ENCODE assay signal across 1 cellular context in the genomic region with DNA sequence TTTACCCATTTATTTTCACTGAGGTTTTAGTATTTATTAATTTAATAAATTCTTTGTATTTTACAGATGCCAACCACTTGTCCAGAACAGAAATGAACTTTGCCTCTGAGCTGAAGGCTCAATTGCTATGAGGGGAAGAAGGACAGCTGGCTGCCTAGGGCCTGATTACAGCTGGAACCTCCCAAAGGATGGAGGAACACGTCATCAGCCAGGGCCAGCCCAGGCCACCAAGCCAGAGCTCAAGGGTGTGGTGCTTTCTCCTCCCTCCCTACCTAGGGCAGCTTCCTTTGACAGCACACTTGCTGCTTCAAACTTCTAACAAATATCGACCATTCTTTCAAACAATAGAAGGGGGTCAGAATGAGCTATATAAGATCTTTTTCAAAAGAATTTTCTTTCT.
TF ChIP-seq lines count a peak whose summit lies in the region.

No MANE protein-coding gene starts in this region.

TF ChIP-seq in K562, 482 proteins besides CTCF, POLR2A, EP300 and RAD21 (continued from another document and continues in another):
- no peak for TF ChIP-seq EWSR1 (IDR thresholded peaks at IDR 0.05; ENCODE audit: borderline replicate concordance, low read depth, partially characterized antibody)
- TF ChIP-seq ZBED1 (IDR thresholded peaks at IDR 0.05), result no peak
- TF ChIP-seq, protein P1, sequence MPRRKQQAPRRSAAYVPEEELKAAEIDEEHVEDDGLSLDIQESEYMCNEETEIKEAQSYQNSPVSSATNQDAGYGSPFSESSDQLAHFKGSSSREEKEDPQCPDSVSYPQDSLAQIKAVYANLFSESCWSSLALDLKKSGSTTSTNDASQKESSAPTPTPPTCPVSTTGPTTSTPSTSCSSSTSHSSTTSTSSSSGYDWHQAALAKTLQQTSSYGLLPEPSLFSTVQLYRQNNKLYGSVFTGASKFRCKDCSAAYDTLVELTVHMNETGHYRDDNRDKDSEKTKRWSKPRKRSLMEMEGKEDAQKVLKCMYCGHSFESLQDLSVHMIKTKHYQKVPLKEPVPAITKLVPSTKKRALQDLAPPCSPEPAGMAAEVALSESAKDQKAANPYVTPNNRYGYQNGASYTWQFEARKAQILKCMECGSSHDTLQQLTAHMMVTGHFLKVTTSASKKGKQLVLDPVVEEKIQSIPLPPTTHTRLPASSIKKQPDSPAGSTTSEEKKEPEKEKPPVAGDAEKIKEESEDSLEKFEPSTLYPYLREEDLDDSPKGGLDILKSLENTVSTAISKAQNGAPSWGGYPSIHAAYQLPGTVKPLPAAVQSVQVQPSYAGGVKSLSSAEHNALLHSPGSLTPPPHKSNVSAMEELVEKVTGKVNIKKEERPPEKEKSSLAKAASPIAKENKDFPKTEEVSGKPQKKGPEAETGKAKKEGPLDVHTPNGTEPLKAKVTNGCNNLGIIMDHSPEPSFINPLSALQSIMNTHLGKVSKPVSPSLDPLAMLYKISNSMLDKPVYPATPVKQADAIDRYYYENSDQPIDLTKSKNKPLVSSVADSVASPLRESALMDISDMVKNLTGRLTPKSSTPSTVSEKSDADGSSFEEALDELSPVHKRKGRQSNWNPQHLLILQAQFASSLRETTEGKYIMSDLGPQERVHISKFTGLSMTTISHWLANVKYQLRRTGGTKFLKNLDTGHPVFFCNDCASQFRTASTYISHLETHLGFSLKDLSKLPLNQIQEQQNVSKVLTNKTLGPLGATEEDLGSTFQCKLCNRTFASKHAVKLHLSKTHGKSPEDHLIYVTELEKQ (CRISPR knock-in tag; IDR thresholded peaks at IDR 0.05), result no peak
- TF ChIP-seq CEBPG (CRISPR knock-in tag; IDR thresholded peaks at IDR 0.05), result no peak
- TF ChIP-seq CEBPG (tag; conservative IDR thresholded peaks at IDR 0.05 in 1 of 2, IDR thresholded peaks at IDR 0.05 in 1 of 2), result no peak
- no peak for TF ChIP-seq SNRNP70 (optimal IDR thresholded peaks at IDR 0.05; ENCODE audit: low read depth, low read length)
- no peak for TF ChIP-seq MAX (CRISPR knock-in tag; IDR thresholded peaks at IDR 0.05)
- TF ChIP-seq DACH1 (IDR thresholded peaks at IDR 0.05; ENCODE audit: partially characterized antibody), result peak; percentile 77
- peak; percentile 96 for TF ChIP-seq TFAP4 (CRISPR knock-in tag; IDR thresholded peaks at IDR 0.05; ENCODE audit: borderline replicate concordance)
- TF ChIP-seq CBX5 (IDR thresholded peaks at IDR 0.05; ENCODE audit: borderline replicate concordance, low read depth), result no peak
- TF ChIP-seq HNRNPLL (IDR thresholded peaks at IDR 0.05; ENCODE audit: low read depth, low read length, poor library complexity, severe bottlenecking), result no peak
- no peak for TF ChIP-seq CCNT2 (IDR thresholded peaks at IDR 0.05; ENCODE audit: borderline replicate concordance, extremely low read depth, insufficient read length, low read depth, low read length)
- TF ChIP-seq, protein P2, sequence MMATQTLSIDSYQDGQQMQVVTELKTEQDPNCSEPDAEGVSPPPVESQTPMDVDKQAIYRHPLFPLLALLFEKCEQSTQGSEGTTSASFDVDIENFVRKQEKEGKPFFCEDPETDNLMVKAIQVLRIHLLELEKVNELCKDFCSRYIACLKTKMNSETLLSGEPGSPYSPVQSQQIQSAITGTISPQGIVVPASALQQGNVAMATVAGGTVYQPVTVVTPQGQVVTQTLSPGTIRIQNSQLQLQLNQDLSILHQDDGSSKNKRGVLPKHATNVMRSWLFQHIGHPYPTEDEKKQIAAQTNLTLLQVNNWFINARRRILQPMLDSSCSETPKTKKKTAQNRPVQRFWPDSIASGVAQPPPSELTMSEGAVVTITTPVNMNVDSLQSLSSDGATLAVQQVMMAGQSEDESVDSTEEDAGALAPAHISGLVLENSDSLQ (IDR thresholded peaks at IDR 0.05), result peak; percentile 39; the same call in 1 of the 2 replicates
- TF ChIP-seq FOXA1 (IDR thresholded peaks at IDR 0.05; ENCODE audit: borderline replicate concordance), result no peak
- no peak for TF ChIP-seq SMAD2 (IDR thresholded peaks at IDR 0.05; ENCODE audit: low read depth, low read length)
- TF ChIP-seq RBM34 (IDR thresholded peaks at IDR 0.05; ENCODE audit: borderline replicate concordance, insufficient read depth, low read length), result no peak
- TF ChIP-seq, protein P3, sequence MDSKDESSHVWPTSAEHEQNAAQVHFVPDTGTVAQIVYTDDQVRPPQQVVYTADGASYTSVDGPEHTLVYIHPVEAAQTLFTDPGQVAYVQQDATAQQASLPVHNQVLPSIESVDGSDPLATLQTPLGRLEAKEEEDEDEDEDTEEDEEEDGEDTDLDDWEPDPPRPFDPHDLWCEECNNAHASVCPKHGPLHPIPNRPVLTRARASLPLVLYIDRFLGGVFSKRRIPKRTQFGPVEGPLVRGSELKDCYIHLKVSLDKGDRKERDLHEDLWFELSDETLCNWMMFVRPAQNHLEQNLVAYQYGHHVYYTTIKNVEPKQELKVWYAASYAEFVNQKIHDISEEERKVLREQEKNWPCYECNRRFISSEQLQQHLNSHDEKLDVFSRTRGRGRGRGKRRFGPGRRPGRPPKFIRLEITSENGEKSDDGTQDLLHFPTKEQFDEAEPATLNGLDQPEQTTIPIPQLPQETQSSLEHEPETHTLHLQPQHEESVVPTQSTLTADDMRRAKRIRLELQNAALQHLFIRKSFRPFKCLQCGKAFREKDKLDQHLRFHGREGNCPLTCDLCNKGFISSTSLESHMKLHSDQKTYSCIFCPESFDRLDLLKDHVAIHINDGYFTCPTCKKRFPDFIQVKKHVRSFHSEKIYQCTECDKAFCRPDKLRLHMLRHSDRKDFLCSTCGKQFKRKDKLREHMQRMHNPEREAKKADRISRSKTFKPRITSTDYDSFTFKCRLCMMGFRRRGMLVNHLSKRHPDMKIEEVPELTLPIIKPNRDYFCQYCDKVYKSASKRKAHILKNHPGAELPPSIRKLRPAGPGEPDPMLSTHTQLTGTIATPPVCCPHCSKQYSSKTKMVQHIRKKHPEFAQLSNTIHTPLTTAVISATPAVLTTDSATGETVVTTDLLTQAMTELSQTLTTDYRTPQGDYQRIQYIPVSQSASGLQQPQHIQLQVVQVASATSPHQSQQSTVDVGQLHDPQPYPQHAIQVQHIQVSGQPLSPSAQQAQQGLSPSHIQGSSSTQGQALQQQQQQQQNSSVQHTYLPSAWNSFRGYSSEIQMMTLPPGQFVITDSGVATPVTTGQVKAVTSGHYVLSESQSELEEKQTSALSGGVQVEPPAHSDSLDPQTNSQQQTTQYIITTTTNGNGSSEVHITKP (IDR thresholded peaks at IDR 0.05; ENCODE audit: partially characterized antibody), result peak; percentile 50
- TF ChIP-seq POLR2AphosphoS5 (IDR thresholded peaks at IDR 0.05; ENCODE audit: control insufficient read depth, insufficient read depth, low read depth, low read length), result no peak
- TF ChIP-seq PHB2 (IDR thresholded peaks at IDR 0.05; ENCODE audit: low read depth), result no peak
- TF ChIP-seq, protein P4, sequence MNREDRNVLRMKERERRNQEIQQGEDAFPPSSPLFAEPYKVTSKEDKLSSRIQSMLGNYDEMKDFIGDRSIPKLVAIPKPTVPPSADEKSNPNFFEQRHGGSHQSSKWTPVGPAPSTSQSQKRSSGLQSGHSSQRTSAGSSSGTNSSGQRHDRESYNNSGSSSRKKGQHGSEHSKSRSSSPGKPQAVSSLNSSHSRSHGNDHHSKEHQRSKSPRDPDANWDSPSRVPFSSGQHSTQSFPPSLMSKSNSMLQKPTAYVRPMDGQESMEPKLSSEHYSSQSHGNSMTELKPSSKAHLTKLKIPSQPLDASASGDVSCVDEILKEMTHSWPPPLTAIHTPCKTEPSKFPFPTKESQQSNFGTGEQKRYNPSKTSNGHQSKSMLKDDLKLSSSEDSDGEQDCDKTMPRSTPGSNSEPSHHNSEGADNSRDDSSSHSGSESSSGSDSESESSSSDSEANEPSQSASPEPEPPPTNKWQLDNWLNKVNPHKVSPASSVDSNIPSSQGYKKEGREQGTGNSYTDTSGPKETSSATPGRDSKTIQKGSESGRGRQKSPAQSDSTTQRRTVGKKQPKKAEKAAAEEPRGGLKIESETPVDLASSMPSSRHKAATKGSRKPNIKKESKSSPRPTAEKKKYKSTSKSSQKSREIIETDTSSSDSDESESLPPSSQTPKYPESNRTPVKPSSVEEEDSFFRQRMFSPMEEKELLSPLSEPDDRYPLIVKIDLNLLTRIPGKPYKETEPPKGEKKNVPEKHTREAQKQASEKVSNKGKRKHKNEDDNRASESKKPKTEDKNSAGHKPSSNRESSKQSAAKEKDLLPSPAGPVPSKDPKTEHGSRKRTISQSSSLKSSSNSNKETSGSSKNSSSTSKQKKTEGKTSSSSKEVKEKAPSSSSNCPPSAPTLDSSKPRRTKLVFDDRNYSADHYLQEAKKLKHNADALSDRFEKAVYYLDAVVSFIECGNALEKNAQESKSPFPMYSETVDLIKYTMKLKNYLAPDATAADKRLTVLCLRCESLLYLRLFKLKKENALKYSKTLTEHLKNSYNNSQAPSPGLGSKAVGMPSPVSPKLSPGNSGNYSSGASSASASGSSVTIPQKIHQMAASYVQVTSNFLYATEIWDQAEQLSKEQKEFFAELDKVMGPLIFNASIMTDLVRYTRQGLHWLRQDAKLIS (CRISPR knock-in tag; IDR thresholded peaks at IDR 0.05), result no peak
- TF ChIP-seq HCFC1 (IDR thresholded peaks at IDR 0.05; ENCODE audit: low read depth, low read length), result peak; percentile 62
- TF ChIP-seq SP2 (IDR thresholded peaks at IDR 0.05; ENCODE audit: extremely low read depth, low read depth, low read length, poor library complexity, severe bottlenecking), result no peak
- no peak for TF ChIP-seq ZFP36 (IDR thresholded peaks at IDR 0.05; ENCODE audit: low read depth, low read length, partially characterized antibody)
- TF ChIP-seq ZNF695 (CRISPR knock-in tag; IDR thresholded peaks at IDR 0.05), result no peak
- TF ChIP-seq, protein P5, sequence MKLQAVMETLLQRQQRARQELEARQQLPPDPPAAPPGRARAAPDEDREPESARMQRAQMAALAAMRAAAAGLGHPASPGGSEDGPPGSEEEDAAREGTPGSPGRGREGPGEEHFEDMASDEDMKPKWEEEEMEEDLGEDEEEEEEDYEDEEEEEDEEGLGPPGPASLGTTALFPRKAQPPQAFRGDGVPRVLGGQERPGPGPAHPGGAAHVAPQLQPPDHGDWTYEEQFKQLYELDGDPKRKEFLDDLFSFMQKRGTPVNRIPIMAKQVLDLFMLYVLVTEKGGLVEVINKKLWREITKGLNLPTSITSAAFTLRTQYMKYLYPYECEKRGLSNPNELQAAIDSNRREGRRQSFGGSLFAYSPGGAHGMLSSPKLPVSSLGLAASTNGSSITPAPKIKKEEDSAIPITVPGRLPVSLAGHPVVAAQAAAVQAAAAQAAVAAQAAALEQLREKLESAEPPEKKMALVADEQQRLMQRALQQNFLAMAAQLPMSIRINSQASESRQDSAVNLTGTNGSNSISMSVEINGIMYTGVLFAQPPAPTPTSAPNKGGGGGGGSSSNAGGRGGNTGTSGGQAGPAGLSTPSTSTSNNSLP (IDR thresholded peaks at IDR 0.05; ENCODE audit: borderline replicate concordance, low read depth, low read length), result no peak
- TF ChIP-seq TEAD2 (tag; IDR thresholded peaks at IDR 0.05), result no peak
- no peak for TF ChIP-seq E4F1 (CRISPR knock-in tag; IDR thresholded peaks at IDR 0.05; ENCODE audit: borderline replicate concordance)
- TF ChIP-seq, protein P6, sequence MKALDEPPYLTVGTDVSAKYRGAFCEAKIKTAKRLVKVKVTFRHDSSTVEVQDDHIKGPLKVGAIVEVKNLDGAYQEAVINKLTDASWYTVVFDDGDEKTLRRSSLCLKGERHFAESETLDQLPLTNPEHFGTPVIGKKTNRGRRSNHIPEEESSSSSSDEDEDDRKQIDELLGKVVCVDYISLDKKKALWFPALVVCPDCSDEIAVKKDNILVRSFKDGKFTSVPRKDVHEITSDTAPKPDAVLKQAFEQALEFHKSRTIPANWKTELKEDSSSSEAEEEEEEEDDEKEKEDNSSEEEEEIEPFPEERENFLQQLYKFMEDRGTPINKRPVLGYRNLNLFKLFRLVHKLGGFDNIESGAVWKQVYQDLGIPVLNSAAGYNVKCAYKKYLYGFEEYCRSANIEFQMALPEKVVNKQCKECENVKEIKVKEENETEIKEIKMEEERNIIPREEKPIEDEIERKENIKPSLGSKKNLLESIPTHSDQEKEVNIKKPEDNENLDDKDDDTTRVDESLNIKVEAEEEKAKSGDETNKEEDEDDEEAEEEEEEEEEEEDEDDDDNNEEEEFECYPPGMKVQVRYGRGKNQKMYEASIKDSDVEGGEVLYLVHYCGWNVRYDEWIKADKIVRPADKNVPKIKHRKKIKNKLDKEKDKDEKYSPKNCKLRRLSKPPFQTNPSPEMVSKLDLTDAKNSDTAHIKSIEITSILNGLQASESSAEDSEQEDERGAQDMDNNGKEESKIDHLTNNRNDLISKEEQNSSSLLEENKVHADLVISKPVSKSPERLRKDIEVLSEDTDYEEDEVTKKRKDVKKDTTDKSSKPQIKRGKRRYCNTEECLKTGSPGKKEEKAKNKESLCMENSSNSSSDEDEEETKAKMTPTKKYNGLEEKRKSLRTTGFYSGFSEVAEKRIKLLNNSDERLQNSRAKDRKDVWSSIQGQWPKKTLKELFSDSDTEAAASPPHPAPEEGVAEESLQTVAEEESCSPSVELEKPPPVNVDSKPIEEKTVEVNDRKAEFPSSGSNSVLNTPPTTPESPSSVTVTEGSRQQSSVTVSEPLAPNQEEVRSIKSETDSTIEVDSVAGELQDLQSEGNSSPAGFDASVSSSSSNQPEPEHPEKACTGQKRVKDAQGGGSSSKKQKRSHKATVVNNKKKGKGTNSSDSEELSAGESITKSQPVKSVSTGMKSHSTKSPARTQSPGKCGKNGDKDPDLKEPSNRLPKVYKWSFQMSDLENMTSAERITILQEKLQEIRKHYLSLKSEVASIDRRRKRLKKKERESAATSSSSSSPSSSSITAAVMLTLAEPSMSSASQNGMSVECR (CRISPR knock-in tag; IDR thresholded peaks at IDR 0.05), result no peak
- TF ChIP-seq SAFB2 (IDR thresholded peaks at IDR 0.05; ENCODE audit: borderline replicate concordance, low read depth, low read length, severe bottlenecking), result no peak
- TF ChIP-seq SP1 (CRISPR knock-in tag; IDR thresholded peaks at IDR 0.05), result no peak
- TF ChIP-seq ZNF354B (CRISPR knock-in tag; IDR thresholded peaks at IDR 0.05), result no peak
- no peak for TF ChIP-seq ZNF586 (CRISPR knock-in tag; conservative IDR thresholded peaks at IDR 0.05)
